ENCODE assay signal across 1 cellular context in the genomic region with DNA sequence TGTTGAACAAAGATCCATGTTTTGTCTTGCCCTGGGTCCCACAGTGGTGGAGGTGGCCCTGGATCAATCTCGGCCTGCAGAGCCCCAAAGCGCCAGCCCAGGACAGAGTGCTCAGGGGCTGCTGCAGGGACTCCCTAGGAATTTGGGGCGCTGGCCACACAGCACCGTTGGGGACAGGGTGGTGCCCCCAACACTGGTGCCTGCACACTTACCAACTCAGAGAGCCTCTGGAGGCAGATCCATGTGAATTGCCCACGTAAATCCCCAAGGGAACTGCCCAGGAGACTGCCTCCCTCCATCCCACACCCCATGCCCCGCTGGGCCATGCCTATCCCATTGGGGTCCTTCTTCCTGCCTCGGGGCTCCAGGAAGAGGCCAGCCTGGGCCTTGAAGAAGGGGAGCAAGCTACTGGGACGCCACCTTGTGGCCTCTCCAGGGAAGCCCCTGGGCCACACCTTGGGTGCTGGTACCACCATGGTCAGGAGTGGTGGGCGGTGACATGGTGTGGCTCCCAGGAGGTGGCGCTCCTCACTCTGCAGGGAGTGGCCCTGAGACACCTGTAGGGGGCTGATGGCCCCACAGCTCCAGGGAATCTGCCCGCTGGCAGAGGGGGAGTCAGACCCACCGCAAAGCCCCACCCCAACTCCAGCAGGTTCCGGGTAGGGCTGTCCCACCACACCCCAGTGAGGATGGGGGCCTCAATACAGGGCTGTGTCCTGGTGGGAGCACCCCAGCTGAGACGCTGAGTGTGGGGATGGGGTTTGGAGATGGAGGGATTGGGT.
TF ChIP-seq lines count a peak whose summit lies in the region.

No MANE protein-coding gene starts in this region.

TF ChIP-seq in K562, 482 proteins besides CTCF, POLR2A, EP300 and RAD21 (continued from another document and continues in another):
- TF ChIP-seq, protein P1, sequence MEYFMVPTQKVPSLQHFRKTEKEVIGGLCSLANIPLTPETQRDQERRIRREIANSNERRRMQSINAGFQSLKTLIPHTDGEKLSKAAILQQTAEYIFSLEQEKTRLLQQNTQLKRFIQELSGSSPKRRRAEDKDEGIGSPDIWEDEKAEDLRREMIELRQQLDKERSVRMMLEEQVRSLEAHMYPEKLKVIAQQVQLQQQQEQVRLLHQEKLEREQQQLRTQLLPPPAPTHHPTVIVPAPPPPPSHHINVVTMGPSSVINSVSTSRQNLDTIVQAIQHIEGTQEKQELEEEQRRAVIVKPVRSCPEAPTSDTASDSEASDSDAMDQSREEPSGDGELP (CRISPR knock-in tag; IDR thresholded peaks at IDR 0.05; ENCODE audit: borderline replicate concordance), result peak; percentile 90
- peak; percentile 22 for TF ChIP-seq KAT2B (IDR thresholded peaks at IDR 0.05; ENCODE audit: low read depth, low read length)
- TF ChIP-seq ATF1 (CRISPR knock-in tag; IDR thresholded peaks at IDR 0.05), result no peak
- peak; percentile 49 for TF ChIP-seq ATF1 (tag; IDR thresholded peaks at IDR 0.05)
- TF ChIP-seq TOE1 (IDR thresholded peaks at IDR 0.05; ENCODE audit: borderline replicate concordance), result peak; percentile 59; the same call in 1 of the 2 replicates
- no peak for TF ChIP-seq TOE1 (CRISPR knock-in tag; IDR thresholded peaks at IDR 0.05; ENCODE audit: borderline replicate concordance, low read depth)
- TF ChIP-seq LCOR (CRISPR knock-in tag; IDR thresholded peaks at IDR 0.05), result peak; percentile 74; the same call in 1 of the 2 replicates
- TF ChIP-seq ZBTB7A (IDR thresholded peaks at IDR 0.05; ENCODE audit: borderline replicate concordance, control insufficient read depth, low read depth, low read length), result peak; percentile 95
- TF ChIP-seq BRD4 (IDR thresholded peaks at IDR 0.05), result no peak
- TF ChIP-seq, protein P2, sequence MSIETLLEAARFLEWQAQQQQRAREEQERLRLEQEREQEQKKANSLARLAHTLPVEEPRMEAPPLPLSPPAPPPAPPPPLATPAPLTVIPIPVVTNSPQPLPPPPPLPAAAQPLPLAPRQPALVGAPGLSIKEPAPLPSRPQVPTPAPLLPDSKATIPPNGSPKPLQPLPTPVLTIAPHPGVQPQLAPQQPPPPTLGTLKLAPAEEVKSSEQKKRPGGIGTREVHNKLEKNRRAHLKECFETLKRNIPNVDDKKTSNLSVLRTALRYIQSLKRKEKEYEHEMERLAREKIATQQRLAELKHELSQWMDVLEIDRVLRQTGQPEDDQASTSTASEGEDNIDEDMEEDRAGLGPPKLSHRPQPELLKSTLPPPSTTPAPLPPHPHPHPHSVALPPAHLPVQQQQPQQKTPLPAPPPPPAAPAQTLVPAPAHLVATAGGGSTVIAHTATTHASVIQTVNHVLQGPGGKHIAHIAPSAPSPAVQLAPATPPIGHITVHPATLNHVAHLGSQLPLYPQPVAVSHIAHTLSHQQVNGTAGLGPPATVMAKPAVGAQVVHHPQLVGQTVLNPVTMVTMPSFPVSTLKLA (conservative IDR thresholded peaks at IDR 0.05), result peak; percentile 28 to 51; a peak in 2 of 4 replicates
- TF ChIP-seq BHLHE40 (IDR thresholded peaks at IDR 0.05; ENCODE audit: low read length), result peak; percentile 40
- 0 out of 2 replicates have a peak, but pooled peaks have one; percentile 43 for TF ChIP-seq CREB3L1 (IDR thresholded peaks at IDR 0.05; ENCODE audit: borderline replicate concordance, low read depth)
- no peak for TF ChIP-seq POLR3G (IDR thresholded peaks at IDR 0.05; ENCODE audit: extremely low read depth, insufficient read length, insufficient replicate concordance)
- peak; percentile 76 for TF ChIP-seq BRD9 (IDR thresholded peaks at IDR 0.05; ENCODE audit: low read depth, partially characterized antibody)
- peak; percentile 21; the same call in 1 of the 2 replicates for TF ChIP-seq NFIC (IDR thresholded peaks at IDR 0.05)
- TF ChIP-seq XRCC5 (IDR thresholded peaks at IDR 0.05; ENCODE audit: low read depth, low read length), result peak; percentile 90
- TF ChIP-seq ATF7 (IDR thresholded peaks at IDR 0.05), result peak; percentile 76
- peak; percentile 54; the same call in 1 of the 2 replicates for TF ChIP-seq TCF7 (IDR thresholded peaks at IDR 0.05; ENCODE audit: borderline replicate concordance)
- 0 out of 2 replicates have a peak, but pooled peaks have one; percentile 61 for TF ChIP-seq TARDBP (IDR thresholded peaks at IDR 0.05)
- peak; percentile 63 for TF ChIP-seq ZFX (CRISPR knock-in tag; IDR thresholded peaks at IDR 0.05)
- peak; percentile 32 for TF ChIP-seq DACH1 (IDR thresholded peaks at IDR 0.05; ENCODE audit: partially characterized antibody)
- TF ChIP-seq NR2C1 (IDR thresholded peaks at IDR 0.05), result no peak
- no peak for TF ChIP-seq NR2C1 (tag; IDR thresholded peaks at IDR 0.05)
- TF ChIP-seq ZNF644 (tag; IDR thresholded peaks at IDR 0.05; ENCODE audit: low read depth), result no peak
- TF ChIP-seq ELF1 (tag; IDR thresholded peaks at IDR 0.05), result peak; percentile 55
- no peak for TF ChIP-seq ZFP1 (CRISPR knock-in tag; IDR thresholded peaks at IDR 0.05)
- TF ChIP-seq MBD2 (IDR thresholded peaks at IDR 0.05; ENCODE audit: borderline replicate concordance, low read depth), result no peak
- no peak for TF ChIP-seq ETV5 (CRISPR knock-in tag; IDR thresholded peaks at IDR 0.05; ENCODE audit: low read depth)
- peak; percentile 87 for TF ChIP-seq ARID2 (IDR thresholded peaks at IDR 0.05)
- TF ChIP-seq C11orf30 (IDR thresholded peaks at IDR 0.05; ENCODE audit: low read depth), result no peak
- TF ChIP-seq SIRT6 (IDR thresholded peaks at IDR 0.05; ENCODE audit: low read depth, low read length), result no peak
- TF ChIP-seq RNF2 (IDR thresholded peaks at IDR 0.05), result no peak; the same call in 1 of the 2 replicates
- peak; percentile 49; the same call in 1 of the 2 replicates for TF ChIP-seq ZKSCAN1 (IDR thresholded peaks at IDR 0.05; ENCODE audit: low read depth, low read length)
- TF ChIP-seq ETS1 (conservative IDR thresholded peaks at IDR 0.05; ENCODE audit: control insufficient read depth, low read depth, low read length), result 0 out of 2 replicates have a peak, but pooled peaks have one; percentile 11
- TF ChIP-seq ZFPM2 (CRISPR knock-in tag; IDR thresholded peaks at IDR 0.05), result no peak
- peak; percentile 63; the same call in 1 of the 2 replicates for TF ChIP-seq KLF6 (CRISPR knock-in tag; IDR thresholded peaks at IDR 0.05; ENCODE audit: borderline replicate concordance)
- no peak for TF ChIP-seq CXXC5 (CRISPR knock-in tag; IDR thresholded peaks at IDR 0.05)
- peak; percentile 11; the same call in 1 of the 2 replicates for TF ChIP-seq PHF8 (IDR thresholded peaks at IDR 0.05; ENCODE audit: borderline replicate concordance, low read length)
- 0 out of 2 replicates have a peak, but pooled peaks have one; percentile 7 for TF ChIP-seq ZNF24 (IDR thresholded peaks at IDR 0.05)
- TF ChIP-seq, protein P3, sequence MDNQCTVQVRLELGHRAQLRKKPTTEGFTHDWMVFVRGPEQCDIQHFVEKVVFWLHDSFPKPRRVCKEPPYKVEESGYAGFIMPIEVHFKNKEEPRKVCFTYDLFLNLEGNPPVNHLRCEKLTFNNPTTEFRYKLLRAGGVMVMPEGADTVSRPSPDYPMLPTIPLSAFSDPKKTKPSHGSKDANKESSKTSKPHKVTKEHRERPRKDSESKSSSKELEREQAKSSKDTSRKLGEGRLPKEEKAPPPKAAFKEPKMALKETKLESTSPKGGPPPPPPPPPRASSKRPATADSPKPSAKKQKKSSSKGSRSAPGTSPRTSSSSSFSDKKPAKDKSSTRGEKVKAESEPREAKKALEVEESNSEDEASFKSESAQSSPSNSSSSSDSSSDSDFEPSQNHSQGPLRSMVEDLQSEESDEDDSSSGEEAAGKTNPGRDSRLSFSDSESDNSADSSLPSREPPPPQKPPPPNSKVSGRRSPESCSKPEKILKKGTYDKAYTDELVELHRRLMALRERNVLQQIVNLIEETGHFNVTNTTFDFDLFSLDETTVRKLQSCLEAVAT (IDR thresholded peaks at IDR 0.05), result peak in 1 of 2 experiments; percentile 66; a peak in 1 of 4 replicates
- no peak for TF ChIP-seq GTF2B (IDR thresholded peaks at IDR 0.05; ENCODE audit: extremely low read depth, insufficient read length)
- TF ChIP-seq PHF21A (IDR thresholded peaks at IDR 0.05; ENCODE audit: borderline replicate concordance, low read depth), result peak; percentile 92
- TF ChIP-seq TEAD1 (CRISPR knock-in tag; IDR thresholded peaks at IDR 0.05), result peak in 1 of 2 experiments; percentile 67; a peak in 1 of 4 replicates
- TF ChIP-seq, protein P4, sequence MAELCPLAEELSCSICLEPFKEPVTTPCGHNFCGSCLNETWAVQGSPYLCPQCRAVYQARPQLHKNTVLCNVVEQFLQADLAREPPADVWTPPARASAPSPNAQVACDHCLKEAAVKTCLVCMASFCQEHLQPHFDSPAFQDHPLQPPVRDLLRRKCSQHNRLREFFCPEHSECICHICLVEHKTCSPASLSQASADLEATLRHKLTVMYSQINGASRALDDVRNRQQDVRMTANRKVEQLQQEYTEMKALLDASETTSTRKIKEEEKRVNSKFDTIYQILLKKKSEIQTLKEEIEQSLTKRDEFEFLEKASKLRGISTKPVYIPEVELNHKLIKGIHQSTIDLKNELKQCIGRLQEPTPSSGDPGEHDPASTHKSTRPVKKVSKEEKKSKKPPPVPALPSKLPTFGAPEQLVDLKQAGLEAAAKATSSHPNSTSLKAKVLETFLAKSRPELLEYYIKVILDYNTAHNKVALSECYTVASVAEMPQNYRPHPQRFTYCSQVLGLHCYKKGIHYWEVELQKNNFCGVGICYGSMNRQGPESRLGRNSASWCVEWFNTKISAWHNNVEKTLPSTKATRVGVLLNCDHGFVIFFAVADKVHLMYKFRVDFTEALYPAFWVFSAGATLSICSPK (IDR thresholded peaks at IDR 0.05; ENCODE audit: borderline replicate concordance), result no peak
- TF ChIP-seq MYC (IDR thresholded peaks at IDR 0.05; ENCODE audit: low read depth, low read length), result peak; percentile 59; the same call in 1 of the 2 replicates
- no peak for TF ChIP-seq MYC (CRISPR knock-in tag; IDR thresholded peaks at IDR 0.05; ENCODE audit: borderline replicate concordance, low read depth)
- no peak for TF ChIP-seq MECOM (CRISPR knock-in tag; IDR thresholded peaks at IDR 0.05)
- 0 out of 2 replicates have a peak, but pooled peaks have one; percentile 56 for TF ChIP-seq HDAC2 (IDR thresholded peaks at IDR 0.05)
- peak in 1 of 2 experiments; percentile 33 for TF ChIP-seq E2F6 (IDR thresholded peaks at IDR 0.05; ENCODE audit: borderline replicate concordance in 1 of 2, extremely low read depth in 1 of 2, insufficient read depth in 1 of 2, insufficient read length in 1 of 2, low read depth in 1 of 2, low read length in 1 of 2, poor library complexity in 1 of 2, severe bottlenecking in 1 of 2)
- no peak for TF ChIP-seq FOSL1 (tag; conservative IDR thresholded peaks at IDR 0.05)
- TF ChIP-seq ZNF124 (CRISPR knock-in tag; IDR thresholded peaks at IDR 0.05), result no peak
- no peak for TF ChIP-seq BCL6 (CRISPR knock-in tag; IDR thresholded peaks at IDR 0.05)
- TF ChIP-seq SMC3 (conservative IDR thresholded peaks at IDR 0.05; ENCODE audit: insufficient read depth, low read depth, low read length), result peak; percentile 96
- no peak for TF ChIP-seq NR4A1 (CRISPR knock-in tag; IDR thresholded peaks at IDR 0.05)
- no peak; the same call in 1 of the 2 replicates for TF ChIP-seq NR4A1 (tag; IDR thresholded peaks at IDR 0.05)
- no peak for TF ChIP-seq ZNF134 (CRISPR knock-in tag; conservative IDR thresholded peaks at IDR 0.05)
- no peak for TF ChIP-seq ZNF830 (CRISPR knock-in tag; IDR thresholded peaks at IDR 0.05)
- TF ChIP-seq, protein P5, sequence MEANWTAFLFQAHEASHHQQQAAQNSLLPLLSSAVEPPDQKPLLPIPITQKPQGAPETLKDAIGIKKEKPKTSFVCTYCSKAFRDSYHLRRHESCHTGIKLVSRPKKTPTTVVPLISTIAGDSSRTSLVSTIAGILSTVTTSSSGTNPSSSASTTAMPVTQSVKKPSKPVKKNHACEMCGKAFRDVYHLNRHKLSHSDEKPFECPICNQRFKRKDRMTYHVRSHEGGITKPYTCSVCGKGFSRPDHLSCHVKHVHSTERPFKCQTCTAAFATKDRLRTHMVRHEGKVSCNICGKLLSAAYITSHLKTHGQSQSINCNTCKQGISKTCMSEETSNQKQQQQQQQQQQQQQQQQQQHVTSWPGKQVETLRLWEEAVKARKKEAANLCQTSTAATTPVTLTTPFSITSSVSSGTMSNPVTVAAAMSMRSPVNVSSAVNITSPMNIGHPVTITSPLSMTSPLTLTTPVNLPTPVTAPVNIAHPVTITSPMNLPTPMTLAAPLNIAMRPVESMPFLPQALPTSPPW (CRISPR knock-in tag; IDR thresholded peaks at IDR 0.05), result peak; percentile 62
- no peak for TF ChIP-seq DMBX1 (CRISPR knock-in tag; IDR thresholded peaks at IDR 0.05; ENCODE audit: borderline replicate concordance)
- TF ChIP-seq FOXK1 (CRISPR knock-in tag; IDR thresholded peaks at IDR 0.05; ENCODE audit: borderline replicate concordance), result 0 out of 2 replicates have a peak, but pooled peaks have one; percentile 24
